In the genomic region with DNA sequence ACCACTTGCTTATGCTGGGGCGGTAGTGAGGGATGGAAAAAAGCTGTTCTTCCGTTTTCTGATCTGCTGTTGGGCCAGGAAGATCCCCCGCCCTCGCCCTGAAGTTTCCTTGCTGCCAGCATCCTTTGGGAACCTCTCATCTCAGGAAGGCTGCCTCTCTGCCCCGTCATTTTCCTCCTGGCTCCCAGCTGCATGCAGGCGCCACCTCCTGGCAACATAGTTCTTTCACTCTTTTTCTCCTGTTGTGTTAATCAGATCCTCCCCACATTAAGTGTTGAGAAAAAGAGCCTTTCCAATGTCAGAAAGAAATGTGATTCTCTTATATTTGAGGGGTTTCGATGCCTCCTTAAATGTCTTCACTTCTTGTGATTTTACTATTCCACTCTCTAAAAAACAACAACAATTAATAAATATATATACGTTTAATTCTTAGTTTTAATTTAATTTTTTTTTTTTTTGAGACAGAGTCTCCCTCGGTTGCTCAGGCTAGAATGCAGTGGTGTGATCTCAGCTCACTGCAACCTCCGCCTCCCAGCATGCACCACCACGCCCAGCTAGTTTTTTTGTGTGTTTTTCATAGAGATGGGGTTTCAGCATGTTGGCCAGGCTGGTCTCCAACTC, we compare ENCODE assay signal across 8 cellular contexts.
DNase-seq lines count a peak whose midpoint lies in the region; ATAC-seq, FAIRE-seq and TF ChIP-seq lines count a peak whose summit lies in the region.

No MANE protein-coding gene starts in this region.

- H3K4me2 ChIP-seq in H1 (ENCODE audit: insufficient read depth in 1 of 2, low read depth in 2 of 2, low read length in 2 of 2), result no peak overlapping the region

- H3K4me3 Mint-ChIP-seq in mesothelial cell of epicardium, result no peak overlapping the region
- no peak overlapping the region for H3K4me3 Mint-ChIP-seq in stimulated activated memory B cell treated with anti-CD40 and anti-IgM and Interleukin-4, amounts not matched to agents 10 μg/mL and 1 μg/mL and 100 μg/mL, for 72 hours

- peak; percentile 76 for DNase-seq in GM10248 (ENCODE audit: extremely low spot score)
- peak; percentile 86 for DNase-seq in NCI-H69 (lab: John Stamatoyannopoulos, UW)
- peak; percentile 61 to 69 for DNase-seq in activated CD4-positive, alpha-beta T cell treated with anti-CD3 and anti-CD28 coated beads, Interleukin-2, amount 50 U/mL, for 48 hours
- DNase-seq in H1 (ENCODE audit: low read depth in 1 of 2, low spot score in 2 of 2), result peak; percentile 68 to 81
- DNase-seq in mesothelial cell of epicardium (ENCODE audit: low spot score in 2 of 2, unreplicated experiment in 2 of 2), result peak; percentile 32 to 72

- H3K9ac ChIP-seq in H1 (replicated peaks in 1 of 4; ENCODE audit: extremely low read depth in 1 of 4, low read depth in 3 of 4, low read length in 3 of 4), result no peak overlapping the region

- H3K27ac ChIP-seq in H1 (ENCODE audit: low read depth, low read length), result no peak overlapping the region

- TF ChIP-seq EP300 in H1 (IDR thresholded peaks at IDR 0.05; ENCODE audit: borderline replicate concordance in 1 of 2, low read depth in 2 of 2, low read length in 2 of 2), result no peak

- peak; percentile 84 to 88 for TF ChIP-seq RAD21 in H1 (IDR thresholded peaks at IDR 0.05 in 1 of 2, conservative IDR thresholded peaks at IDR 0.05 in 1 of 2; ENCODE audit: low read depth in 2 of 2, low read length in 2 of 2)

- no peak overlapping the region for H3K56ac ChIP-seq in H1 (replicated peaks; ENCODE audit: insufficient read length, low read depth, low read length)

- FAIRE-seq in H1 (lab: Jason Lieb, UNC), result no peak

- no peak overlapping the region for H2BK5ac ChIP-seq in H1 (ENCODE audit: low read depth, low read length)

- H3K27me3 ChIP-seq in H1 (replicated peaks in 1 of 4; ENCODE audit: control insufficient read depth in 3 of 4, extremely low read depth in 1 of 4, insufficient read depth in 3 of 4, low read length in 3 of 4), result no peaks in the 10 kb centered on the region

- POLR2A ChIA-PET in GM10248 (lab: Yijun Ruan, JAX), result interaction anchor here (0.6 kb wide), 1 partner anchor 296 kb away, joined by 5 read pairs; no protein-coding TSS in a partner anchor
- POLR2A ChIA-PET in H1 (lab: Charles Lee; ENCODE audit: partially characterized antibody), result interaction anchor here (0.6 to 2.0 kb wide), 11 partner anchors 13 to 180 kb away, joined by 3 to 15 read pairs (median 4); partner anchors contain the start of genes RALA and YAE1

- peak; percentile 83 for TF ChIP-seq CTCF in GM10248 (IDR thresholded peaks at IDR 0.05; ENCODE audit: control extremely low read depth, extremely low read depth, low read depth, missing control alignments)
- peak; percentile 73 to 87 (median 82) for TF ChIP-seq CTCF in H1 (IDR thresholded peaks at IDR 0.05; ENCODE audit: control extremely low read depth in 1 of 3, insufficient read depth in 1 of 3, low read depth in 1 of 3, low read length in 3 of 3)
- peak; percentile 39 for TF ChIP-seq CTCF in mesothelial cell of epicardium (IDR thresholded peaks at IDR 0.05; ENCODE audit: unreplicated experiment)

- no peaks in the 10 kb centered on the region for H3K9me3 Mint-ChIP-seq in mesothelial cell of epicardium
- H3K9me3 Mint-ChIP-seq in stimulated activated memory B cell treated with anti-CD40 and anti-IgM and Interleukin-4, amounts not matched to agents 10 μg/mL and 1 μg/mL and 100 μg/mL, for 72 hours, result no peaks in the 10 kb centered on the region

- no peak overlapping the region for H4K5ac ChIP-seq in H1 (ENCODE audit: insufficient read length, low read depth, low read length)

- H3K23ac ChIP-seq in H1 (ENCODE audit: insufficient read length), result no peak overlapping the region

- no peak overlapping the region for H3K27ac Mint-ChIP-seq in mesothelial cell of epicardium
- peak overlapping the region; percentile 18 for H3K27ac Mint-ChIP-seq in stimulated activated memory B cell treated with anti-CD40 and anti-IgM and Interleukin-4, amounts not matched to agents 10 μg/mL and 1 μg/mL and 100 μg/mL, for 72 hours

- no peaks in the 10 kb centered on the region for H3K36me3 Mint-ChIP-seq in mesothelial cell of epicardium
- peaks cover 19% of the 10 kb centered on the region for H3K36me3 Mint-ChIP-seq in stimulated activated memory B cell treated with anti-CD40 and anti-IgM and Interleukin-4, amounts not matched to agents 10 μg/mL and 1 μg/mL and 100 μg/mL, for 72 hours

- H2BK15ac ChIP-seq in H1 (ENCODE audit: low read length), result no peak overlapping the region

- no peak overlapping the region for H3K4me3 ChIP-seq in H1 (ENCODE audit: extremely low read depth in 1 of 4, insufficient read depth in 2 of 4, low read depth in 3 of 4, low read length in 4 of 4)

- CTCF ChIA-PET in GM10248 (lab: Yijun Ruan, JAX), result interaction anchor here (0.8 to 19.1 kb wide), 15 partner anchors 12 to 292 kb away, joined by 3 to 464 read pairs (median 4); no protein-coding TSS in a partner anchor
- CTCF ChIA-PET in H1 (lab: Charles Lee; ENCODE audit: partially characterized antibody), result interaction anchor here (0.6 to 15.2 kb wide), 28 partner anchors 12 to 209 kb away, joined by 3 to 406 read pairs (median 4); partner anchors contain the start of gene RALA

- no peak overlapping the region for H4K8ac ChIP-seq in H1 (ENCODE audit: extremely low read depth, insufficient read depth, low read length)

- no peak for TF ChIP-seq POLR2A in H1 (IDR thresholded peaks at IDR 0.05; ENCODE audit: control extremely low read depth in 1 of 2, low read depth in 2 of 2, low read length in 2 of 2)

- H3K4ac ChIP-seq in H1 (replicated peaks; ENCODE audit: insufficient read length, low read depth, low read length), result no peak overlapping the region

- no peak overlapping the region for H2AK5ac ChIP-seq in H1 (ENCODE audit: low read depth, low read length)

- no peak overlapping the region for H3K14ac ChIP-seq in H1 (ENCODE audit: insufficient read length)

- H3K18ac ChIP-seq in H1 (ENCODE audit: extremely low read depth, low read length), result no peak overlapping the region

- no peaks in the 10 kb centered on the region for H3K36me3 ChIP-seq in H1 (ENCODE audit: control insufficient read depth in 2 of 4, insufficient read depth in 4 of 4, low read length in 3 of 4)

- H3K27me3 Mint-ChIP-seq in mesothelial cell of epicardium (ENCODE audit: low read depth), result no peaks in the 10 kb centered on the region
- no peaks in the 10 kb centered on the region for H3K27me3 Mint-ChIP-seq in stimulated activated memory B cell treated with anti-CD40 and anti-IgM and Interleukin-4, amounts not matched to agents 10 μg/mL and 1 μg/mL and 100 μg/mL, for 72 hours

- peaks cover under 1% of the 10 kb centered on the region for H3K4me1 Mint-ChIP-seq in mesothelial cell of epicardium
- peaks cover 24% of the 10 kb centered on the region for H3K4me1 Mint-ChIP-seq in stimulated activated memory B cell treated with anti-CD40 and anti-IgM and Interleukin-4, amounts not matched to agents 10 μg/mL and 1 μg/mL and 100 μg/mL, for 72 hours

- no peak overlapping the region for H2BK12ac ChIP-seq in H1 (ENCODE audit: low read depth, low read length)

- no peak overlapping the region for H2BK120ac ChIP-seq in H1 (replicated peaks; ENCODE audit: low read depth, low read length)

- no peaks in the 10 kb centered on the region for H3K23me2 ChIP-seq in H1 (ENCODE audit: low read depth, low read length)

- peaks cover 0 to 4% (median 0%) of the 10 kb centered on the region in 4 experiments; a peak in 2 of 7 replicates for H3K4me1 ChIP-seq in H1 (replicated peaks in 1 of 4; ENCODE audit: control insufficient read depth in 3 of 4, insufficient read depth in 4 of 4, low read length in 3 of 4)

- H3K9me3 ChIP-seq in H1 (ENCODE audit: insufficient read depth in 2 of 2, low read depth in 1 of 2, low read length in 1 of 2), result no peaks in the 10 kb centered on the region

- no peak overlapping the region for H2BK20ac ChIP-seq in H1 (ENCODE audit: low read length)

- peaks cover 0 to 10% of the 10 kb centered on the region in 2 experiments; a peak in 1 of 4 replicates for H3K79me2 ChIP-seq in H1 (ENCODE audit: control insufficient read depth in 1 of 2, insufficient read depth in 2 of 2, low read length in 2 of 2)

- WGBS in H1 (ENCODE audit: extremely low coverage in 1 of 2, insufficient coverage in 1 of 2, insufficient read length in 1 of 2, insufficient replicate concordance in 2 of 2, low coverage in 1 of 2, low lambda C conversion rate in 2 of 2, missing lambda C conversion rate in 1 of 2), 2 experiments, result 36 to 100% methylated on average over 1 to 11 of the region's 11 CpGs

- ATAC-seq in HG03432 (IDR thresholded peaks at IDR 0.05; ENCODE audit: unreplicated experiment) (peak; percentile 65), GM18517 (IDR thresholded peaks at IDR 0.05; ENCODE audit: unreplicated experiment) (no peak)
- ATAC-seq in stimulated activated memory B cell treated with anti-CD40 and anti-IgM and Interleukin-4, amounts not matched to agents 10 μg/mL and 1 μg/mL and 100 μg/mL, for 72 hours, result no peak

- H4K91ac ChIP-seq in H1 (replicated peaks; ENCODE audit: insufficient read length, low read length), result no peak overlapping the region

- H4K20me1 ChIP-seq in H1 (replicated peaks in 1 of 2; ENCODE audit: control insufficient read depth in 1 of 2, insufficient read depth in 2 of 2, low read length in 2 of 2), result no peaks in the 10 kb centered on the region

- H3K79me1 ChIP-seq in H1 (ENCODE audit: low read depth, low read length), result no peaks in the 10 kb centered on the region; the same call in 1 of the 2 replicates

- no peak overlapping the region for H2AFZ ChIP-seq in H1 (ENCODE audit: low read length)

TF ChIP-seq in H1, 55 proteins besides CTCF, POLR2A, EP300 and RAD21:
- TF ChIP-seq MAX (IDR thresholded peaks at IDR 0.05) (0 out of 2 replicates have a peak, but pooled peaks have one; percentile 22), CREB1 (IDR thresholded peaks at IDR 0.05) (0 out of 2 replicates have a peak, but pooled peaks have one; percentile 25), GTF2F1 (IDR thresholded peaks at IDR 0.05; ENCODE audit: borderline replicate concordance, low read depth, low read length) (no peak)
